1 cellular context compared by ENCODE assay signal in genomic region chr1:7586031-7586941, GRCh38.
TF ChIP-seq lines count a peak whose summit lies in the region.

No MANE protein-coding gene starts in this region.

TF ChIP-seq in K562, 482 proteins besides CTCF, POLR2A, EP300 and RAD21 (continued from another document and continues in another):
- TF ChIP-seq, protein P1, sequence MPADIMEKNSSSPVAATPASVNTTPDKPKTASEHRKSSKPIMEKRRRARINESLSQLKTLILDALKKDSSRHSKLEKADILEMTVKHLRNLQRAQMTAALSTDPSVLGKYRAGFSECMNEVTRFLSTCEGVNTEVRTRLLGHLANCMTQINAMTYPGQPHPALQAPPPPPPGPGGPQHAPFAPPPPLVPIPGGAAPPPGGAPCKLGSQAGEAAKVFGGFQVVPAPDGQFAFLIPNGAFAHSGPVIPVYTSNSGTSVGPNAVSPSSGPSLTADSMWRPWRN (IDR thresholded peaks at IDR 0.05; ENCODE audit: low read depth) = peak; percentile 44; the same call in 1 of the 2 replicates
- TF ChIP-seq, protein P2, sequence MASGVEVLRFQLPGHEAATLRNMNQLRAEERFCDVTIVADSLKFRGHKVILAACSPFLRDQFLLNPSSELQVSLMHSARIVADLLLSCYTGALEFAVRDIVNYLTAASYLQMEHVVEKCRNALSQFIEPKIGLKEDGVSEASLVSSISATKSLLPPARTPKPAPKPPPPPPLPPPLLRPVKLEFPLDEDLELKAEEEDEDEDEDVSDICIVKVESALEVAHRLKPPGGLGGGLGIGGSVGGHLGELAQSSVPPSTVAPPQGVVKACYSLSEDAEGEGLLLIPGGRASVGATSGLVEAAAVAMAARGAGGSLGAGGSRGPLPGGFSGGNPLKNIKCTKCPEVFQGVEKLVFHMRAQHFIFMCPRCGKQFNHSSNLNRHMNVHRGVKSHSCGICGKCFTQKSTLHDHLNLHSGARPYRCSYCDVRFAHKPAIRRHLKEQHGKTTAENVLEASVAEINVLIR (CRISPR knock-in tag; IDR thresholded peaks at IDR 0.05) = no peak
- TF ChIP-seq RBM17 (IDR thresholded peaks at IDR 0.05; ENCODE audit: borderline replicate concordance, low read depth, low read length) (no peak), PHTF2 (CRISPR knock-in tag; IDR thresholded peaks at IDR 0.05) (no peak), DLX4 (CRISPR knock-in tag; IDR thresholded peaks at IDR 0.05) (no peak), TRIM24 (IDR thresholded peaks at IDR 0.05) (no peak), FOS (IDR thresholded peaks at IDR 0.05; ENCODE audit: extremely low read depth, insufficient read length) (no peak), PHF21A (IDR thresholded peaks at IDR 0.05; ENCODE audit: borderline replicate concordance, low read depth) (no peak), CXXC5 (CRISPR knock-in tag; IDR thresholded peaks at IDR 0.05) (peak; percentile 88), GABPB1 (CRISPR knock-in tag; IDR thresholded peaks at IDR 0.05) (no peak), RFX7 (CRISPR knock-in tag; IDR thresholded peaks at IDR 0.05) (no peak), E2F8 (IDR thresholded peaks at IDR 0.05; ENCODE audit: low read depth, partially characterized antibody) (no peak), ARID3A (IDR thresholded peaks at IDR 0.05; ENCODE audit: borderline replicate concordance, low read depth, low read length) (no peak), POU5F1 (IDR thresholded peaks at IDR 0.05; ENCODE audit: borderline replicate concordance, low read depth, low read length, partially characterized antibody) (no peak), NFE2 (IDR thresholded peaks at IDR 0.05; ENCODE audit: low read depth) (no peak), RFX5 (IDR thresholded peaks at IDR 0.05; ENCODE audit: low read depth, low read length) (no peak), NFATC3 (IDR thresholded peaks at IDR 0.05) (no peak), POLR3G (IDR thresholded peaks at IDR 0.05; ENCODE audit: extremely low read depth, insufficient read length, insufficient replicate concordance) (no peak), ZNF764 (CRISPR knock-in tag; IDR thresholded peaks at IDR 0.05; ENCODE audit: low read depth) (no peak), JUND (IDR thresholded peaks at IDR 0.05; ENCODE audit: borderline replicate concordance, low read depth, low read length) (no peak), JUND (tag; IDR thresholded peaks at IDR 0.05; ENCODE audit: borderline replicate concordance, low read depth, low read length) (no peak; the same call in 2 of the 3 replicates), SP1 (CRISPR knock-in tag; IDR thresholded peaks at IDR 0.05) (no peak), E4F1 (CRISPR knock-in tag; IDR thresholded peaks at IDR 0.05; ENCODE audit: borderline replicate concordance) (no peak), ZNF184 (CRISPR knock-in tag; IDR thresholded peaks at IDR 0.05) (no peak), ATF7 (IDR thresholded peaks at IDR 0.05) (no peak)
- TF ChIP-seq, protein P3, sequence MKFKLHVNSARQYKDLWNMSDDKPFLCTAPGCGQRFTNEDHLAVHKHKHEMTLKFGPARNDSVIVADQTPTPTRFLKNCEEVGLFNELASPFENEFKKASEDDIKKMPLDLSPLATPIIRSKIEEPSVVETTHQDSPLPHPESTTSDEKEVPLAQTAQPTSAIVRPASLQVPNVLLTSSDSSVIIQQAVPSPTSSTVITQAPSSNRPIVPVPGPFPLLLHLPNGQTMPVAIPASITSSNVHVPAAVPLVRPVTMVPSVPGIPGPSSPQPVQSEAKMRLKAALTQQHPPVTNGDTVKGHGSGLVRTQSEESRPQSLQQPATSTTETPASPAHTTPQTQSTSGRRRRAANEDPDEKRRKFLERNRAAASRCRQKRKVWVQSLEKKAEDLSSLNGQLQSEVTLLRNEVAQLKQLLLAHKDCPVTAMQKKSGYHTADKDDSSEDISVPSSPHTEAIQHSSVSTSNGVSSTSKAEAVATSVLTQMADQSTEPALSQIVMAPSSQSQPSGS (CRISPR knock-in tag; IDR thresholded peaks at IDR 0.05) = no peak
- TF ChIP-seq, protein P4, sequence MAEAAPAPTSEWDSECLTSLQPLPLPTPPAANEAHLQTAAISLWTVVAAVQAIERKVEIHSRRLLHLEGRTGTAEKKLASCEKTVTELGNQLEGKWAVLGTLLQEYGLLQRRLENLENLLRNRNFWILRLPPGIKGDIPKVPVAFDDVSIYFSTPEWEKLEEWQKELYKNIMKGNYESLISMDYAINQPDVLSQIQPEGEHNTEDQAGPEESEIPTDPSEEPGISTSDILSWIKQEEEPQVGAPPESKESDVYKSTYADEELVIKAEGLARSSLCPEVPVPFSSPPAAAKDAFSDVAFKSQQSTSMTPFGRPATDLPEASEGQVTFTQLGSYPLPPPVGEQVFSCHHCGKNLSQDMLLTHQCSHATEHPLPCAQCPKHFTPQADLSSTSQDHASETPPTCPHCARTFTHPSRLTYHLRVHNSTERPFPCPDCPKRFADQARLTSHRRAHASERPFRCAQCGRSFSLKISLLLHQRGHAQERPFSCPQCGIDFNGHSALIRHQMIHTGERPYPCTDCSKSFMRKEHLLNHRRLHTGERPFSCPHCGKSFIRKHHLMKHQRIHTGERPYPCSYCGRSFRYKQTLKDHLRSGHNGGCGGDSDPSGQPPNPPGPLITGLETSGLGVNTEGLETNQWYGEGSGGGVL (CRISPR knock-in tag; IDR thresholded peaks at IDR 0.05) = no peak
- TF ChIP-seq, protein P5, sequence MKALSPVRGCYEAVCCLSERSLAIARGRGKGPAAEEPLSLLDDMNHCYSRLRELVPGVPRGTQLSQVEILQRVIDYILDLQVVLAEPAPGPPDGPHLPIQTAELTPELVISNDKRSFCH (CRISPR knock-in tag; IDR thresholded peaks at IDR 0.05) = no peak
- TF ChIP-seq, protein P5 (tag; IDR thresholded peaks at IDR 0.05) = no peak
- TF ChIP-seq, protein P6, sequence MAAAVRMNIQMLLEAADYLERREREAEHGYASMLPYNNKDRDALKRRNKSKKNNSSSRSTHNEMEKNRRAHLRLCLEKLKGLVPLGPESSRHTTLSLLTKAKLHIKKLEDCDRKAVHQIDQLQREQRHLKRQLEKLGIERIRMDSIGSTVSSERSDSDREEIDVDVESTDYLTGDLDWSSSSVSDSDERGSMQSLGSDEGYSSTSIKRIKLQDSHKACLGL (CRISPR knock-in tag; IDR thresholded peaks at IDR 0.05; ENCODE audit: borderline replicate concordance, poor library complexity, severe bottlenecking) = no peak
- TF ChIP-seq, protein P7, sequence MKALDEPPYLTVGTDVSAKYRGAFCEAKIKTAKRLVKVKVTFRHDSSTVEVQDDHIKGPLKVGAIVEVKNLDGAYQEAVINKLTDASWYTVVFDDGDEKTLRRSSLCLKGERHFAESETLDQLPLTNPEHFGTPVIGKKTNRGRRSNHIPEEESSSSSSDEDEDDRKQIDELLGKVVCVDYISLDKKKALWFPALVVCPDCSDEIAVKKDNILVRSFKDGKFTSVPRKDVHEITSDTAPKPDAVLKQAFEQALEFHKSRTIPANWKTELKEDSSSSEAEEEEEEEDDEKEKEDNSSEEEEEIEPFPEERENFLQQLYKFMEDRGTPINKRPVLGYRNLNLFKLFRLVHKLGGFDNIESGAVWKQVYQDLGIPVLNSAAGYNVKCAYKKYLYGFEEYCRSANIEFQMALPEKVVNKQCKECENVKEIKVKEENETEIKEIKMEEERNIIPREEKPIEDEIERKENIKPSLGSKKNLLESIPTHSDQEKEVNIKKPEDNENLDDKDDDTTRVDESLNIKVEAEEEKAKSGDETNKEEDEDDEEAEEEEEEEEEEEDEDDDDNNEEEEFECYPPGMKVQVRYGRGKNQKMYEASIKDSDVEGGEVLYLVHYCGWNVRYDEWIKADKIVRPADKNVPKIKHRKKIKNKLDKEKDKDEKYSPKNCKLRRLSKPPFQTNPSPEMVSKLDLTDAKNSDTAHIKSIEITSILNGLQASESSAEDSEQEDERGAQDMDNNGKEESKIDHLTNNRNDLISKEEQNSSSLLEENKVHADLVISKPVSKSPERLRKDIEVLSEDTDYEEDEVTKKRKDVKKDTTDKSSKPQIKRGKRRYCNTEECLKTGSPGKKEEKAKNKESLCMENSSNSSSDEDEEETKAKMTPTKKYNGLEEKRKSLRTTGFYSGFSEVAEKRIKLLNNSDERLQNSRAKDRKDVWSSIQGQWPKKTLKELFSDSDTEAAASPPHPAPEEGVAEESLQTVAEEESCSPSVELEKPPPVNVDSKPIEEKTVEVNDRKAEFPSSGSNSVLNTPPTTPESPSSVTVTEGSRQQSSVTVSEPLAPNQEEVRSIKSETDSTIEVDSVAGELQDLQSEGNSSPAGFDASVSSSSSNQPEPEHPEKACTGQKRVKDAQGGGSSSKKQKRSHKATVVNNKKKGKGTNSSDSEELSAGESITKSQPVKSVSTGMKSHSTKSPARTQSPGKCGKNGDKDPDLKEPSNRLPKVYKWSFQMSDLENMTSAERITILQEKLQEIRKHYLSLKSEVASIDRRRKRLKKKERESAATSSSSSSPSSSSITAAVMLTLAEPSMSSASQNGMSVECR (CRISPR knock-in tag; IDR thresholded peaks at IDR 0.05) = no peak
- TF ChIP-seq, protein P8, sequence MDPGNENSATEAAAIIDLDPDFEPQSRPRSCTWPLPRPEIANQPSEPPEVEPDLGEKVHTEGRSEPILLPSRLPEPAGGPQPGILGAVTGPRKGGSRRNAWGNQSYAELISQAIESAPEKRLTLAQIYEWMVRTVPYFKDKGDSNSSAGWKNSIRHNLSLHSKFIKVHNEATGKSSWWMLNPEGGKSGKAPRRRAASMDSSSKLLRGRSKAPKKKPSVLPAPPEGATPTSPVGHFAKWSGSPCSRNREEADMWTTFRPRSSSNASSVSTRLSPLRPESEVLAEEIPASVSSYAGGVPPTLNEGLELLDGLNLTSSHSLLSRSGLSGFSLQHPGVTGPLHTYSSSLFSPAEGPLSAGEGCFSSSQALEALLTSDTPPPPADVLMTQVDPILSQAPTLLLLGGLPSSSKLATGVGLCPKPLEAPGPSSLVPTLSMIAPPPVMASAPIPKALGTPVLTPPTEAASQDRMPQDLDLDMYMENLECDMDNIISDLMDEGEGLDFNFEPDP (CRISPR knock-in tag; IDR thresholded peaks at IDR 0.05) = no peak
- TF ChIP-seq, protein P9, sequence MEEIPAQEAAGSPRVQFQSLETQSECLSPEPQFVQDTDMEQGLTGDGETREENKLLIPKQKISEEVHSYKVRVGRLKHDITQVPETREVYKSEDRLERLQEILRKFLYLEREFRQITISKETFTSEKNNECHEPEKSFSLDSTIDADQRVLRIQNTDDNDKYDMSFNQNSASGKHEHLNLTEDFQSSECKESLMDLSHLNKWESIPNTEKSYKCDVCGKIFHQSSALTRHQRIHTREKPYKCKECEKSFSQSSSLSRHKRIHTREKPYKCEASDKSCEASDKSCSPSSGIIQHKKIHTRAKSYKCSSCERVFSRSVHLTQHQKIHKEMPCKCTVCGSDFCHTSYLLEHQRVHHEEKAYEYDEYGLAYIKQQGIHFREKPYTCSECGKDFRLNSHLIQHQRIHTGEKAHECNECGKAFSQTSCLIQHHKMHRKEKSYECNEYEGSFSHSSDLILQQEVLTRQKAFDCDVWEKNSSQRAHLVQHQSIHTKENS (CRISPR knock-in tag; IDR thresholded peaks at IDR 0.05) = no peak
